8 cellular contexts compared by ENCODE assay signal in genomic region chr15:66503041-66503648, GRCh38. TPM values are rescaled to one million over a fixed set of nuclear protein-coding genes. Genes with fewer than 3 reads are reported as not detected.
DNase-seq lines count a peak whose midpoint lies in the region; ATAC-seq, FAIRE-seq and TF ChIP-seq lines count a peak whose summit lies in the region.
"Not testable (repeated sequence)": the region's sequence is repeated elsewhere in the genome, so short reads cannot be mapped to it uniquely, and the experiment has no call there.

No MANE protein-coding gene starts in this region.

- not testable (repeated sequence) for H4K20me1 ChIP-seq in OCI-LY1 (ENCODE audit: insufficient read depth, low read length)

- POLR2A ChIA-PET in A549 (lab: Yijun Ruan, JAX) = interaction anchor here (0.7 to 0.8 kb wide), 2 partner anchors 8 to 13 kb away, joined by 3 read pairs; no protein-coding TSS in a partner anchor
- POLR2A ChIA-PET in activated CD8-positive, alpha-beta T cell treated with anti-CD3 and anti-CD28 coated beads for 36 hours (lab: Charles Lee) = interaction anchor here (0.7 to 4.0 kb wide), 14 partner anchors 9 to 1198 kb away, joined by 3 to 27 read pairs (median 6); partner anchors contain the start of genes DIS3L, MAP2K1, RNU5B-1 and TIPIN

- not testable (repeated sequence) for H3K9me3 Mint-ChIP-seq in activated CD8-positive, alpha-beta T cell treated with anti-CD3 and anti-CD28 coated beads for 36 hours; glutamatergic neuron (ENCODE audit: unreplicated experiment)

- TF ChIP-seq EP300 in A549 (IDR thresholded peaks at IDR 0.05) = not testable (repeated sequence)

- H3K4me2 ChIP-seq in A549 (peak overlapping the region; percentile 94), OCI-LY1 (ENCODE audit: low read length) (peak overlapping the region; percentile 95), skeletal muscle satellite cell (ENCODE audit: low read length) (peak overlapping the region; percentile 82)

- CTCF ChIA-PET in A549 (lab: Yijun Ruan, JAX) = interaction anchor here (0.9 to 1.2 kb wide), 3 partner anchors 12 to 77 kb away, joined by 3 read pairs; no protein-coding TSS in a partner anchor
- CTCF ChIA-PET in activated CD8-positive, alpha-beta T cell treated with anti-CD3 and anti-CD28 coated beads for 36 hours (lab: Charles Lee) = not testable (repeated sequence)

- intact Hi-C loops in activated CD8-positive, alpha-beta T cell treated with anti-CD3 and anti-CD28 coated beads for 36 hours (cut with micrococcal nuclease) = not testable (repeated sequence)

- H3K9me3 ChIP-seq in A549; OCI-LY1 (ENCODE audit: low read length); mononuclear cell (ENCODE audit: low read depth, low read length); skeletal muscle satellite cell (replicated peaks; ENCODE audit: low read length): not testable (repeated sequence)

- FAIRE-seq in A549 (lab: Jason Lieb, UNC) = not testable (repeated sequence)

- H3K36me3 Mint-ChIP-seq in activated CD8-positive, alpha-beta T cell treated with anti-CD3 and anti-CD28 coated beads for 36 hours (ENCODE audit: low read depth) = peaks cover 64% of the 10 kb centered on the region
- not testable (repeated sequence) for H3K36me3 Mint-ChIP-seq in glutamatergic neuron (ENCODE audit: unreplicated experiment)

- H2AFZ ChIP-seq in OCI-LY1 (ENCODE audit: low read length) = not testable (repeated sequence)

- peak overlapping the region; percentile 100 for H3K27ac Mint-ChIP-seq in activated CD8-positive, alpha-beta T cell treated with anti-CD3 and anti-CD28 coated beads for 36 hours
- peak overlapping the region; percentile 57 for H3K27ac Mint-ChIP-seq in glutamatergic neuron (ENCODE audit: unreplicated experiment)

- H3K4me3 Mint-ChIP-seq in activated CD8-positive, alpha-beta T cell treated with anti-CD3 and anti-CD28 coated beads for 36 hours = peak overlapping the region; percentile 99
- H3K4me3 Mint-ChIP-seq in glutamatergic neuron (ENCODE audit: unreplicated experiment) = peak overlapping the region; percentile 100

- H3K4me1 ChIP-seq in A549 (peaks cover 64% of the 10 kb centered on the region), OCI-LY1 (ENCODE audit: insufficient read depth, low read length, severe bottlenecking) (peaks cover 39% of the 10 kb centered on the region), mononuclear cell (ENCODE audit: insufficient read depth, low read length) (peaks cover 30% of the 10 kb centered on the region), skeletal muscle satellite cell (ENCODE audit: control insufficient read depth, insufficient read depth, low read length) (peaks cover 13% of the 10 kb centered on the region)

- peaks cover 28% of the 10 kb centered on the region for H3F3A ChIP-seq in OCI-LY1 (ENCODE audit: insufficient read depth, low read length)

- peak overlapping the region; percentile 70 for H3K4me3 ChIP-seq in A549
- peak overlapping the region; percentile 78 for H3K4me3 ChIP-seq in GM12875 (ENCODE audit: low read depth, low read length)
- peak overlapping the region; percentile 96 for H3K4me3 ChIP-seq in OCI-LY1 (ENCODE audit: low read depth, low read length, poor library complexity, severe bottlenecking)
- peak overlapping the region; percentile 75 to 96 for H3K4me3 ChIP-seq in cardiac fibroblast (replicated peaks in 1 of 2; ENCODE audit: low read depth in 2 of 2, low read length in 2 of 2)
- H3K4me3 ChIP-seq in mononuclear cell (ENCODE audit: low read length) = peak overlapping the region; percentile 89
- peak overlapping the region; percentile 96 for H3K4me3 ChIP-seq in skeletal muscle satellite cell (ENCODE audit: low read length)

- H3K9ac ChIP-seq in OCI-LY1 (ENCODE audit: low read length) = peak overlapping the region; percentile 89
- H3K9ac ChIP-seq in skeletal muscle satellite cell (ENCODE audit: low read depth, low read length) = peak overlapping the region; percentile 98

- H3K4me1 Mint-ChIP-seq in activated CD8-positive, alpha-beta T cell treated with anti-CD3 and anti-CD28 coated beads for 36 hours (ENCODE audit: low read depth) = peaks cover 49% of the 10 kb centered on the region
- peaks cover 13% of the 10 kb centered on the region for H3K4me1 Mint-ChIP-seq in glutamatergic neuron (ENCODE audit: low read depth, unreplicated experiment)

- not testable (repeated sequence) for ATAC-seq in A549; activated CD8-positive, alpha-beta T cell treated with anti-CD3 and anti-CD28 coated beads for 36 hours

- H3K9me2 ChIP-seq in OCI-LY1 (ENCODE audit: low read depth, low read length) = not testable (repeated sequence)

- not testable (repeated sequence) for DNase-seq in A549 (ENCODE audit: low read depth in 1 of 2, low spot score in 1 of 2); activated CD8-positive, alpha-beta T cell treated with anti-CD3 and anti-CD28 coated beads for 36 hours; glutamatergic neuron
- peak in 1 of 2 donors; percentile 57 for DNase-seq in cardiac fibroblast (ENCODE audit: low read depth in 2 of 2)

- TF ChIP-seq CTCF in A549 (IDR thresholded peaks at IDR 0.05); GM12875 (IDR thresholded peaks at IDR 0.05; ENCODE audit: borderline replicate concordance, insufficient read depth, low read depth, low read length); OCI-LY1 (IDR thresholded peaks at IDR 0.05; ENCODE audit: low read length); activated CD8-positive, alpha-beta T cell treated with anti-CD3 and anti-CD28 coated beads for 36 hours (IDR thresholded peaks at IDR 0.05); cardiac fibroblast (IDR thresholded peaks at IDR 0.05; ENCODE audit: low read depth, low read length); glutamatergic neuron (IDR thresholded peaks at IDR 0.05; ENCODE audit: partially characterized antibody, unreplicated experiment): not testable (repeated sequence)

- H3K27me3 ChIP-seq in OCI-LY1 (ENCODE audit: insufficient read depth, low read length); mononuclear cell (ENCODE audit: insufficient read depth, low read length); skeletal muscle satellite cell (ENCODE audit: control insufficient read depth, insufficient read depth, low read length): not testable (repeated sequence)

- not testable (repeated sequence) for H3K27me3 Mint-ChIP-seq in activated CD8-positive, alpha-beta T cell treated with anti-CD3 and anti-CD28 coated beads for 36 hours; glutamatergic neuron (ENCODE audit: unreplicated experiment)

- H3K79me2 ChIP-seq in OCI-LY1 (ENCODE audit: insufficient read depth, low read length) = peaks cover 47% of the 10 kb centered on the region

- not testable (repeated sequence) for TF ChIP-seq POLR2A in A549 (IDR thresholded peaks at IDR 0.05; ENCODE audit: low read length)

- H3K27ac ChIP-seq in A549 (peak overlapping the region; percentile 91 to 94), OCI-LY1 (ENCODE audit: low read depth, low read length, poor library complexity, severe bottlenecking) (peak overlapping the region; percentile 86)

- H3K36me3 ChIP-seq in OCI-LY1 (ENCODE audit: insufficient read depth, low read length) = peaks cover 63% of the 10 kb centered on the region
- peaks cover 62% of the 10 kb centered on the region for H3K36me3 ChIP-seq in skeletal muscle satellite cell (ENCODE audit: insufficient read depth, low read length)

- 8% methylated on average over 13 of the region's 13 CpGs for WGBS in A549 (ENCODE audit: missing lambda C conversion rate)

- not testable (repeated sequence) for TF ChIP-seq RAD21 in A549 (conservative IDR thresholded peaks at IDR 0.05 in 1 of 2, IDR thresholded peaks at IDR 0.05 in 1 of 2)

RNA-seq across cellular contexts. Expression of gene RPL4, which starts 1.5 kb away (rescaled TPM):
- polyA plus RNA-seq in A549 (2011; rRNA removed) (6,042 and 6,957 TPM in 2 replicates), A549 (2017; fragmentation: RNase III; extraction: RNeasy Plus Mini Kit Qiagen cat#74134 plus additional on column Dnase treatment) (4,068 to 4,549 TPM (median 4,330 TPM) in 3 replicates)
- polyA plus RNA-seq in A549 (2012; cell fraction: cytosol; rRNA removed) = 4,543 and 5,300 TPM in 2 replicates
- polyA plus RNA-seq in A549 (2012; cell fraction: nucleus; rRNA removed) = 2,306 and 2,953 TPM in 2 replicates
- polyA minus RNA-seq in A549 (2011; rRNA and poly(A)+ RNA removed) = 4,920 and 5,293 TPM in 2 replicates
- 1,000 to 10,000 TPM; 5,254 to 5,310 TPM for total RNA-seq in activated CD8-positive, alpha-beta T cell treated with anti-CD3 and anti-CD28 coated beads for 36 hours
- total RNA-seq in glutamatergic neuron (ENCODE audit: unreplicated experiment) (1,679 TPM), mononuclear cell (4,966 TPM)
- total RNA-seq in skeletal muscle satellite cell (2012; rRNA removed) = 2,433 and 3,120 TPM in 2 replicates

RNA-seq across cellular contexts. Expression of gene ZWILCH, which starts 2.0 kb away (rescaled TPM):
- polyA plus RNA-seq in A549 (2011; rRNA removed) = 62.7 and 70.9 TPM in 2 replicates
- 17.8 and 18.5 TPM in 2 replicates for polyA plus RNA-seq in A549 (2012; cell fraction: cytosol; rRNA removed)
- polyA plus RNA-seq in A549 (2012; cell fraction: nucleus; rRNA removed) = 9.0 and 11.5 TPM in 2 replicates
- polyA plus RNA-seq in A549 (2017; fragmentation: RNase III; extraction: RNeasy Plus Mini Kit Qiagen cat#74134 plus additional on column Dnase treatment) = 49.4 to 53.5 TPM (median 50.9 TPM) in 3 replicates
- 27.4 and 30.0 TPM in 2 replicates for polyA minus RNA-seq in A549 (2011; rRNA and poly(A)+ RNA removed)
- 10 to 100 TPM; 29.9 to 30.2 TPM for total RNA-seq in activated CD8-positive, alpha-beta T cell treated with anti-CD3 and anti-CD28 coated beads for 36 hours
- 21.8 TPM for total RNA-seq in glutamatergic neuron (ENCODE audit: unreplicated experiment)
- total RNA-seq in mononuclear cell = 10.2 TPM
- total RNA-seq in skeletal muscle satellite cell (2012; rRNA removed) = 25.3 and 27.9 TPM in 2 replicates

RNA-seq across cellular contexts. Expression of gene SNAPC5, which starts 5.6 kb away (rescaled TPM):
- polyA plus RNA-seq in A549 (2011; rRNA removed) (70.5 and 84.9 TPM in 2 replicates), A549 (2017; fragmentation: RNase III; extraction: RNeasy Plus Mini Kit Qiagen cat#74134 plus additional on column Dnase treatment) (78.7 to 85.1 TPM (median 80.9 TPM) in 3 replicates)
- polyA plus RNA-seq in A549 (2012; cell fraction: cytosol; rRNA removed) = 69.9 and 90.5 TPM in 2 replicates
- 12.3 and 15.3 TPM in 2 replicates for polyA plus RNA-seq in A549 (2012; cell fraction: nucleus; rRNA removed)
- polyA minus RNA-seq in A549 (2011; rRNA and poly(A)+ RNA removed) = 12.7 and 15.0 TPM in 2 replicates
- 10 to 100 TPM; 27.7 to 31.4 TPM for total RNA-seq in activated CD8-positive, alpha-beta T cell treated with anti-CD3 and anti-CD28 coated beads for 36 hours
- total RNA-seq in glutamatergic neuron (ENCODE audit: unreplicated experiment) (17.6 TPM), mononuclear cell (23.6 TPM)
- 15.0 and 15.1 TPM in 2 replicates for total RNA-seq in skeletal muscle satellite cell (2012; rRNA removed)
